18 cellular contexts compared by ENCODE assay signal in the genomic region with DNA sequence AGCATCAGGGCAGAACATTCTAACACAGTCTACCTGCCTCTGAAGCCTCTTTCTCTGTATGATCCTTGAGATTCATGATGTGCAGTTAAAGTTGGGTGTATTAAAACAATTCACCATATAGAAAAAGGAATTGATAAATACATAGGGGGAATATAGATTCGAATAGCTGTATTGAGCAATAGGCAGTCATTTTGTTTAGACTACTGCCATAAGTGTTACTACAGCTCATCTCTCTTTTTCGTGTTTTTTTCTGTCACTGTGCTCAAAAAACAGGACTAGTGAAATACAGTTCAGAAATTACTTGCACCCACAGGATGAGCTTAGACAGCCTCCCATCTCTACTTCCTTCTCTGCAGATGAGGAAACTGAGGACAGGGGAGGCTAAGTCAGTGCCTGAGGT.
"Had no signal": no experiment of that assay in that cellular context is flagged by ENCODE, and none has a peak within 500 bp of the region (broad histone marks: within the 10 kb centered on the region; RNA-seq: fewer than 3 reads in every experiment).

No MANE protein-coding gene starts in this region.

- H3K27ac Mint-ChIP-seq: natural killer cell; stimulated activated naive B cell treated with anti-CD40 and anti-IgM and Interleukin-4, amounts not matched to agents 10 μg/mL and 1 μg/mL and 100 μg/mL, for 72 hours; stimulated activated naive CD8-positive, alpha-beta T cell treated with anti-CD3 and anti-CD28 coated beads, Interleukin-15, amount 100 ng/mL, for 72 hours had no signal

- H3K4me1 Mint-ChIP-seq: natural killer cell; neural crest cell; stimulated activated naive B cell treated with anti-CD40 and anti-IgM and Interleukin-4, amounts not matched to agents 10 μg/mL and 1 μg/mL and 100 μg/mL, for 72 hours; stimulated activated naive CD8-positive, alpha-beta T cell treated with anti-CD3 and anti-CD28 coated beads, Interleukin-15, amount 100 ng/mL, for 72 hours had no signal

- H3K9me3 ChIP-seq: gastrocnemius medialis, heart right ventricle, ovary, right atrium auricular region, sigmoid colon, testis, tibial nerve had no signal

- H3K27ac ChIP-seq: gastrocnemius medialis, heart right ventricle, ovary, right atrium auricular region, sigmoid colon, skin epidermis, testis, tibial nerve had no signal

- H3K36me3 ChIP-seq: gastrocnemius medialis, heart right ventricle, ovary, right atrium auricular region, sigmoid colon, tibial nerve had no signal

- ATAC-seq: gastrocnemius medialis; heart right ventricle; left lobe of liver; natural killer cell; stimulated activated naive B cell treated with anti-CD40 and anti-IgM and Interleukin-4, amounts not matched to agents 10 μg/mL and 1 μg/mL and 100 μg/mL, for 72 hours; stimulated activated naive CD8-positive, alpha-beta T cell treated with anti-CD3 and anti-CD28 coated beads, Interleukin-15, amount 100 ng/mL, for 72 hours had no signal

- H3K27me3 ChIP-seq: gastrocnemius medialis, heart right ventricle, ovary, right atrium auricular region, sigmoid colon, testis, tibial nerve had no signal

- H3K4me3 ChIP-seq: gastrocnemius medialis, heart right ventricle, ovary, right atrium auricular region, sigmoid colon, skin epidermis, testis, tibial nerve had no signal

- H3K4me1 ChIP-seq: gastrocnemius medialis, heart right ventricle, right atrium auricular region, sigmoid colon, testis had no signal

- H3K27me3 Mint-ChIP-seq: stimulated activated naive B cell treated with anti-CD40 and anti-IgM and Interleukin-4, amounts not matched to agents 10 μg/mL and 1 μg/mL and 100 μg/mL, for 72 hours; stimulated activated naive CD8-positive, alpha-beta T cell treated with anti-CD3 and anti-CD28 coated beads, Interleukin-15, amount 100 ng/mL, for 72 hours had no signal

- H3K4me3 Mint-ChIP-seq: natural killer cell; neural crest cell; stimulated activated naive B cell treated with anti-CD40 and anti-IgM and Interleukin-4, amounts not matched to agents 10 μg/mL and 1 μg/mL and 100 μg/mL, for 72 hours; stimulated activated naive CD8-positive, alpha-beta T cell treated with anti-CD3 and anti-CD28 coated beads, Interleukin-15, amount 100 ng/mL, for 72 hours had no signal

- H3K36me3 Mint-ChIP-seq: stimulated activated naive B cell treated with anti-CD40 and anti-IgM and Interleukin-4, amounts not matched to agents 10 μg/mL and 1 μg/mL and 100 μg/mL, for 72 hours had no signal

- H3K9me3 Mint-ChIP-seq: neural crest cell; stimulated activated naive B cell treated with anti-CD40 and anti-IgM and Interleukin-4, amounts not matched to agents 10 μg/mL and 1 μg/mL and 100 μg/mL, for 72 hours had no signal

- DNase-seq: effector memory CD4-positive, alpha-beta T cell; gastrocnemius medialis; heart right ventricle; hypothalamus; natural killer cell; nucleus accumbens; ovary; sigmoid colon; stimulated activated CD4-positive, alpha-beta T cell treated with anti-CD3 and anti-CD28 coated beads, Interleukin-2, amount 100 ng/mL, for 24 hours; stimulated activated CD4-positive, alpha-beta T cell treated with anti-CD3 and anti-CD28 coated beads, Interleukin-4, amount 100 ng/mL, for 4 hours; stimulated activated naive B cell treated with anti-CD40 and anti-IgM and Interleukin-4, amounts not matched to agents 10 μg/mL and 1 μg/mL and 100 μg/mL, for 72 hours; stimulated activated naive CD8-positive, alpha-beta T cell treated with anti-CD3 and anti-CD28 coated beads, Interleukin-15, amount 100 ng/mL, for 72 hours; testis had no signal
